ENCODE assay signal across 8 cellular contexts in the genomic region with DNA sequence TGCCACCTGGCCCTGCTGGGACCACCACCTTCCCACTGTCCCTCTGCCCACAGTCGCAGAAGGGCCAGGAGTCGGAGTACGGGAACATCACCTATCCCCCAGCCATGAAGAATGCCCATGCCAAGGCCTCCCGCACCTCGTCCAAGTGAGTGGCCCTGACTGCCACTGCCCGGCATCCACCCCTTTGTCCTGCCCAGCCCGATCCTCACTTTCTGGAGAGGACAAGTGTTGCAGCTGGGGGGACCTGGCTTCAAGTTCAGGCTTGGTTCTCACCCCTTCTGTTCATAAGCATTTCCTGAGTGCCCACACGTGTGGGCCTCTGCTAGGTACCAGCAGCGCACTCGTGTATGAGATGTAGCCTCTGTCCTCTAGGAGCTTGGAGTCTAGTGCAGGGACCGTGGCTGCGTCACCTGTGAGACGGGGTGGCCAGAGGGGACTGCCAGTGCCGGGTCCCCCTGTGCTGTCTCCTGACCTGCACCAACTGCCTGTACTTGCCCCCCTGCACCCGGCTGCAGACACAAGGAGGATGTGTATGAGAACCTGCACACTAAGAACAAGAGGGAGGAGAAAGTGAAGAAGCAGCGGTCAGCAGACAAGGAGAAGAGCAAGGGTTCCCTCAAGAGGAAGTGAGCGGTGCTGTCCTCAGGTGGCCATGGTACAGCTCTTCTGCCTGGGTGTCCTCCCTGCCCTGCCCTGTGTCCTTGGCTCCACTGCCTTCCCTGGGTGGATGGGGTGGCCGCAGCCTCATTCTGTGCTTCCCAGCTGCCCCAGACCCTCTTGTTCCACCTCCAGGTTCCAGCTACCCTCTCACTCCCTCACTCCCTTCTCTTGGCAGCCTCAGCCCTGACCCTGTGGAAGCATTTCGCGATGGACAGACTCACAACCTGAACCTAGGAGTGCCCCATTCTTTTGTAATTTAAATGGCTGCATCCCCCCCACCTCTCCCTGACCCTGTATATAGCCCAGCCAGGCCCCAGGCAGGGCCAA. TPM values are rescaled to one million over a fixed set of nuclear protein-coding genes. Genes with fewer than 3 reads are reported as not detected.
DNase-seq lines count a peak whose midpoint lies in the region; ATAC-seq, FAIRE-seq and TF ChIP-seq lines count a peak whose summit lies in the region.

No MANE protein-coding gene starts in this region.

- POLR2A ChIA-PET in GM10248 (lab: Yijun Ruan, JAX), result interaction anchor here (0.6 to 11.3 kb wide), 6 partner anchors 9 to 967 kb away, joined by 3 to 147 read pairs (median 4); a partner anchor contains a TSS

- intact Hi-C loops in kidney (cut with DNase I), result no loop called here

- peaks cover 13 to 26% of the 10 kb centered on the region in 2 donors for H3K4me1 ChIP-seq in kidney (ENCODE audit: control insufficient read depth in 1 of 2, insufficient read depth in 1 of 2, low read depth in 1 of 2, low read length in 2 of 2)
- H3K4me1 ChIP-seq in urinary bladder (ENCODE audit: insufficient read depth), result no peaks in the 10 kb centered on the region

- no peaks in the 10 kb centered on the region for H3K27me3 Mint-ChIP-seq in activated T-helper 17 cell treated with anti-CD3 and anti-CD28 coated beads, Interleukin-2, amount 50 U/mL, for 72 hours

- TF ChIP-seq EP300 in Ishikawa (IDR thresholded peaks at IDR 0.05; ENCODE audit: borderline replicate concordance), result no peak

- ATAC-seq in activated T-helper 17 cell treated with anti-CD3 and anti-CD28 coated beads, Interleukin-2, amount 50 U/mL, for 72 hours (replicated peaks), result peak; percentile 40

- 76% methylated on average over 20 of the region's 20 CpGs for WGBS in urinary bladder

- peak overlapping the region; percentile 87 for H3K4me3 Mint-ChIP-seq in activated T-helper 17 cell treated with anti-CD3 and anti-CD28 coated beads, Interleukin-2, amount 50 U/mL, for 72 hours

- H3K9ac ChIP-seq in kidney (ENCODE audit: low read length in 2 of 2), result no peak overlapping the region

- H3K4me3 ChIP-seq in kidney (ENCODE audit: low read length in 2 of 2) (no peak overlapping the region), urinary bladder (ENCODE audit: low read depth, low read length) (no peak overlapping the region)

- peaks cover under 1 to 9% of the 10 kb centered on the region in 2 donors for H3K36me3 ChIP-seq in kidney (ENCODE audit: control insufficient read depth in 1 of 2, insufficient read depth in 2 of 2, low read length in 2 of 2)
- peaks cover 1% of the 10 kb centered on the region for H3K36me3 ChIP-seq in urinary bladder (ENCODE audit: insufficient read depth)

- DNase-seq in GM10248 (ENCODE audit: extremely low spot score), result peak; percentile 57
- no peak for DNase-seq in kidney
- no peak for DNase-seq in LoVo (ENCODE audit: low spot score)
- DNase-seq in DMS 273 (lab: John Stamatoyannopoulos, UW; ENCODE audit: unreplicated experiment), result no peak
- no peak for DNase-seq in amygdala (lab: John Stamatoyannopoulos, UW)

- peaks cover 86% of the 10 kb centered on the region for H3K36me3 Mint-ChIP-seq in activated T-helper 17 cell treated with anti-CD3 and anti-CD28 coated beads, Interleukin-2, amount 50 U/mL, for 72 hours (ENCODE audit: low read depth)

- H3K27ac ChIP-seq in kidney (ENCODE audit: low read depth in 2 of 2, low read length in 2 of 2) (peak overlapping the region; percentile 0 to 80), urinary bladder (ENCODE audit: low read depth) (peak overlapping the region; percentile 74)

- peaks cover 52% of the 10 kb centered on the region for H3K4me1 Mint-ChIP-seq in activated T-helper 17 cell treated with anti-CD3 and anti-CD28 coated beads, Interleukin-2, amount 50 U/mL, for 72 hours

- H3K9me3 Mint-ChIP-seq in activated T-helper 17 cell treated with anti-CD3 and anti-CD28 coated beads, Interleukin-2, amount 50 U/mL, for 72 hours, result no peaks in the 10 kb centered on the region

- CTCF ChIA-PET in GM10248 (lab: Yijun Ruan, JAX), result interaction anchor here (1.0 to 13.5 kb wide), 11 partner anchors 9 to 147 kb away, joined by 3 to 530 read pairs (median 4); a partner anchor contains a TSS

- H3K9me3 ChIP-seq in kidney (ENCODE audit: control insufficient read depth in 1 of 2, low read length in 2 of 2), result no peaks in the 10 kb centered on the region

- 0 out of 2 replicates have a peak, but pooled peaks have one; percentile 26 for TF ChIP-seq RAD21 in Ishikawa (IDR thresholded peaks at IDR 0.05; ENCODE audit: low read depth)

- FAIRE-seq in kidney (lab: Jason Lieb, UNC), result no peak

- TF ChIP-seq CTCF in GM10248 (IDR thresholded peaks at IDR 0.05; ENCODE audit: control extremely low read depth, extremely low read depth, low read depth, missing control alignments), result peak; percentile 59
- TF ChIP-seq CTCF in kidney (IDR thresholded peaks at IDR 0.05; ENCODE audit: borderline replicate concordance, extremely low read depth, insufficient read depth), result no peak

- H3K27ac Mint-ChIP-seq in activated T-helper 17 cell treated with anti-CD3 and anti-CD28 coated beads, Interleukin-2, amount 50 U/mL, for 72 hours, result peak overlapping the region; percentile 95

TF ChIP-seq in Ishikawa, 13 proteins besides CTCF, POLR2A, EP300 and RAD21:
- no peak for TF ChIP-seq TCF12 (IDR thresholded peaks at IDR 0.05; ENCODE audit: low read depth)

RNA-seq across cellular contexts. Expression of a gene that starts 9.4 kb away (rescaled TPM):
- total RNA-seq in activated T-helper 17 cell treated with anti-CD3 and anti-CD28 coated beads, Interleukin-2, amount 50 U/mL, for 72 hours, result 100 to 1,000 TPM; 134 to 223 TPM
- total RNA-seq in kidney, result 70.8 TPM
- 38.0 TPM for polyA plus RNA-seq in kidney (ENCODE audit: insufficient read depth, low read depth, low replicate concordance)
- total RNA-seq in urinary bladder, result 6.1 TPM
- polyA plus RNA-seq in urinary bladder, result 17.2 TPM

RNA-seq across cellular contexts. Expression of a gene that starts 9.9 kb away (rescaled TPM):
- 100 to 1,000 TPM; 285 to 436 TPM for total RNA-seq in activated T-helper 17 cell treated with anti-CD3 and anti-CD28 coated beads, Interleukin-2, amount 50 U/mL, for 72 hours
- total RNA-seq in kidney (141 TPM), urinary bladder (94.9 TPM)
- polyA plus RNA-seq in kidney (ENCODE audit: insufficient read depth, low read depth, low replicate concordance) (222 TPM), urinary bladder (192 TPM)

RNA-seq across cellular contexts. Expression of a gene that starts 10.1 kb away (rescaled TPM):
- total RNA-seq in activated T-helper 17 cell treated with anti-CD3 and anti-CD28 coated beads, Interleukin-2, amount 50 U/mL, for 72 hours, result 10 to 100 TPM; 50.9 to 90.5 TPM
- total RNA-seq in kidney (50.3 TPM), urinary bladder (25.4 TPM)
- polyA plus RNA-seq in kidney (ENCODE audit: insufficient read depth, low read depth, low replicate concordance) (74.3 TPM), urinary bladder (25.9 TPM)

RNA-seq across cellular contexts. Expression of a gene that starts 16.8 kb away (rescaled TPM):
- total RNA-seq in activated T-helper 17 cell treated with anti-CD3 and anti-CD28 coated beads, Interleukin-2, amount 50 U/mL, for 72 hours, result 100 to 1,000 TPM; 192 to 307 TPM
- total RNA-seq in kidney (175 TPM), urinary bladder (182 TPM)
- polyA plus RNA-seq in kidney (ENCODE audit: insufficient read depth, low read depth, low replicate concordance) (336 TPM), urinary bladder (566 TPM)

RNA-seq across cellular contexts. Expression of a gene that starts 17.0 kb away (rescaled TPM):
- total RNA-seq in activated T-helper 17 cell treated with anti-CD3 and anti-CD28 coated beads, Interleukin-2, amount 50 U/mL, for 72 hours, result not detected
- not detected for total RNA-seq in kidney
- not detected for polyA plus RNA-seq in kidney (ENCODE audit: insufficient read depth, low read depth, low replicate concordance)
- total RNA-seq in urinary bladder, result not detected
- not detected for polyA plus RNA-seq in urinary bladder

Comparison
In these comparisons a context has a peak if more than half of its experiments do, and no peak if none do; other contexts are left out.
1. RNA of a gene that starts 9.4 kb away (total RNA-seq): 134 to 223 TPM in activated T-helper 17 cell treated with anti-CD3 and anti-CD28 coated beads, Interleukin-2, amount 50 U/mL, for 72 hours and 70.8 TPM in kidney (single experiment); 6.1 TPM in urinary bladder (single experiment); every median in the first group is over 10 times any median in the second.